In genomic region chr2:3189076-3189591, GRCh38 we compare ENCODE assay signal across 14 cellular contexts.
DNase-seq lines count a peak whose midpoint lies in the region; ATAC-seq and TF ChIP-seq lines count a peak whose summit lies in the region.
"Had no signal": no experiment of that assay in that cellular context is flagged by ENCODE, and none has a peak within 500 bp of the region (broad histone marks: within the 10 kb centered on the region; RNA-seq: fewer than 3 reads in every experiment).

No MANE protein-coding gene starts in this region.

- CTCF ChIA-PET in WTC11 (lab: Charles Lee), result no interaction called here

- peak; percentile 25 for DNase-seq in natural killer cell treated with Interleukin-12 subunit alpha and Interleukin-12 subunit beta and Interleukin-15 and Interleukin-18, amount 100 ng/mL, for 72 hours (ENCODE audit: low spot score)
- no peak for DNase-seq in natural killer cell
- DNase-seq in WTC11 (ENCODE audit: low spot score), result no peak
- DNase-seq in kidney tubule cell (ENCODE audit: low spot score), result peak; percentile 82
- no peak for DNase-seq in NK-92 (lab: John Stamatoyannopoulos, UW; ENCODE audit: unreplicated experiment)
- no peak for DNase-seq in cerebellar nuclear complex (lab: John Stamatoyannopoulos, UW)
- DNase-seq: activated CD4-positive, alpha-beta memory T cell treated with anti-CD3 and anti-CD28 coated beads for 36 hours; activated T-cell treated with anti-CD3 and anti-CD28 coated beads, Interleukin-2, amount 50 U/mL, for 48 hours; central memory CD4-positive, alpha-beta T cell; mesendoderm; NCI-H1436; transverse colon had no signal

- no peaks in the 10 kb centered on the region for H3K9me3 Mint-ChIP-seq in natural killer cell treated with Interleukin-12 subunit alpha and Interleukin-12 subunit beta and Interleukin-15 and Interleukin-18, amount 100 ng/mL, for 72 hours
- H3K9me3 Mint-ChIP-seq in natural killer cell, result no peaks in the 10 kb centered on the region
- H3K9me3 Mint-ChIP-seq in WTC11, result no peaks in the 10 kb centered on the region
- H3K9me3 Mint-ChIP-seq: activated CD4-positive, alpha-beta memory T cell treated with anti-CD3 and anti-CD28 coated beads for 36 hours had no signal

- peaks cover 0 to 12% of the 10 kb centered on the region in 2 donors for H3K4me1 Mint-ChIP-seq in natural killer cell treated with Interleukin-12 subunit alpha and Interleukin-12 subunit beta and Interleukin-15 and Interleukin-18, amount 100 ng/mL, for 72 hours (ENCODE audit: low read depth in 2 of 2)
- H3K4me1 Mint-ChIP-seq in natural killer cell (no peaks in the 10 kb centered on the region), WTC11 (no peaks in the 10 kb centered on the region)

- POLR2A ChIA-PET in WTC11 (lab: Charles Lee), result no interaction called here

- H3K36me3 Mint-ChIP-seq in natural killer cell treated with Interleukin-12 subunit alpha and Interleukin-12 subunit beta and Interleukin-15 and Interleukin-18, amount 100 ng/mL, for 72 hours, result no peaks in the 10 kb centered on the region
- H3K36me3 Mint-ChIP-seq in natural killer cell (no peaks in the 10 kb centered on the region), WTC11 (peaks cover 17% of the 10 kb centered on the region)

- TF ChIP-seq CTCF in natural killer cell (IDR thresholded peaks at IDR 0.05) (no peak), WTC11 (IDR thresholded peaks at IDR 0.05) (no peak)

- ATAC-seq in natural killer cell treated with Interleukin-12 subunit alpha and Interleukin-12 subunit beta and Interleukin-15 and Interleukin-18, amount 100 ng/mL, for 72 hours, result peak in 1 of 2 donors; percentile 33
- no peak for ATAC-seq in natural killer cell
- no peak; the same call in 1 of the 2 replicates for ATAC-seq in WTC11
- ATAC-seq in HG02678 (IDR thresholded peaks at IDR 0.05; ENCODE audit: unreplicated experiment), result no peak
- ATAC-seq in GM21390 (IDR thresholded peaks at IDR 0.05; ENCODE audit: unreplicated experiment), result no peak

- intact Hi-C loops in natural killer cell (cut with micrococcal nuclease), result no loop called here

- peak overlapping the region in 1 of 2 donors; percentile 43 for H3K27ac Mint-ChIP-seq in natural killer cell treated with Interleukin-12 subunit alpha and Interleukin-12 subunit beta and Interleukin-15 and Interleukin-18, amount 100 ng/mL, for 72 hours
- H3K27ac Mint-ChIP-seq in natural killer cell (no peak overlapping the region), WTC11 (0 out of 2 replicates have a peak overlapping the region, but pooled peaks have one; percentile 45)
- H3K27ac Mint-ChIP-seq: activated CD4-positive, alpha-beta memory T cell treated with anti-CD3 and anti-CD28 coated beads for 36 hours had no signal

- H3K27me3 Mint-ChIP-seq in natural killer cell treated with Interleukin-12 subunit alpha and Interleukin-12 subunit beta and Interleukin-15 and Interleukin-18, amount 100 ng/mL, for 72 hours, result no peaks in the 10 kb centered on the region
- H3K27me3 Mint-ChIP-seq in natural killer cell (ENCODE audit: low read depth in 2 of 2) (no peaks in the 10 kb centered on the region), WTC11 (ENCODE audit: low read depth) (no peaks in the 10 kb centered on the region)
- H3K27me3 Mint-ChIP-seq: activated CD4-positive, alpha-beta memory T cell treated with anti-CD3 and anti-CD28 coated beads for 36 hours had no signal

- H3K4me3 Mint-ChIP-seq in natural killer cell treated with Interleukin-12 subunit alpha and Interleukin-12 subunit beta and Interleukin-15 and Interleukin-18, amount 100 ng/mL, for 72 hours, result no peak overlapping the region
- no peak overlapping the region for H3K4me3 Mint-ChIP-seq in natural killer cell
- H3K4me3 Mint-ChIP-seq in WTC11, result no peak overlapping the region
- H3K4me3 Mint-ChIP-seq: activated CD4-positive, alpha-beta memory T cell treated with anti-CD3 and anti-CD28 coated beads for 36 hours had no signal

TF ChIP-seq in WTC11, 78 proteins besides CTCF, POLR2A, EP300 and RAD21 (continues in another document):
- TF ChIP-seq ZNF263 (CRISPR knock-in tag; IDR thresholded peaks at IDR 0.05; ENCODE audit: low read depth) (no peak), ZNF416 (CRISPR knock-in tag; IDR thresholded peaks at IDR 0.05) (no peak), IRF1 (CRISPR knock-in tag; IDR thresholded peaks at IDR 0.05) (no peak), MAX (CRISPR knock-in tag; IDR thresholded peaks at IDR 0.05) (no peak), NR1H2 (CRISPR knock-in tag; IDR thresholded peaks at IDR 0.05) (no peak), SMAD3 (CRISPR knock-in tag; IDR thresholded peaks at IDR 0.05; ENCODE audit: borderline replicate concordance) (no peak), JUN (CRISPR knock-in tag; IDR thresholded peaks at IDR 0.05) (no peak), KAT7 (CRISPR knock-in tag; IDR thresholded peaks at IDR 0.05; ENCODE audit: borderline replicate concordance) (no peak), USF1 (CRISPR knock-in tag; IDR thresholded peaks at IDR 0.05) (no peak), ZNF281 (CRISPR knock-in tag; IDR thresholded peaks at IDR 0.05) (no peak), PRDM15 (CRISPR knock-in tag; IDR thresholded peaks at IDR 0.05) (no peak), NFE2L1 (CRISPR knock-in tag; IDR thresholded peaks at IDR 0.05) (no peak), NR2C2 (CRISPR knock-in tag; IDR thresholded peaks at IDR 0.05) (no peak), TCF7 (CRISPR knock-in tag; IDR thresholded peaks at IDR 0.05; ENCODE audit: low read depth) (no peak), ATF3 (CRISPR knock-in tag; conservative IDR thresholded peaks at IDR 0.05) (no peak), MXD4 (CRISPR knock-in tag; IDR thresholded peaks at IDR 0.05; ENCODE audit: borderline replicate concordance) (no peak)

Comparison
In these comparisons a context has a peak if more than half of its experiments do, and no peak if none do; other contexts are left out.
1. DNase-seq: peak in natural killer cell treated with Interleukin-12 subunit alpha and Interleukin-12 subunit beta and Interleukin-15 and Interleukin-18, amount 100 ng/mL, for 72 hours (single experiment) and kidney tubule cell (single experiment); none in natural killer cell (single experiment), WTC11 (single experiment), NK-92 (single experiment) and cerebellar nuclear complex (0 of 2).